In genomic region chr1:45507893-45508292, GRCh38 we compare ENCODE assay signal across 1 cellular context.
TF ChIP-seq lines count a peak whose summit lies in the region.

No MANE protein-coding gene starts in this region.

TF ChIP-seq in K562, 482 proteins besides CTCF, POLR2A, EP300 and RAD21:
- TF ChIP-seq TFE3 (CRISPR knock-in tag; IDR thresholded peaks at IDR 0.05) (no peak), ZBTB8A (IDR thresholded peaks at IDR 0.05; ENCODE audit: partially characterized antibody) (no peak), ELK3 (CRISPR knock-in tag; IDR thresholded peaks at IDR 0.05) (no peak), NR4A1 (CRISPR knock-in tag; IDR thresholded peaks at IDR 0.05) (no peak), NR4A1 (tag; IDR thresholded peaks at IDR 0.05) (no peak), POLR2G (IDR thresholded peaks at IDR 0.05; ENCODE audit: low read depth, low read length) (no peak), EHMT2 (IDR thresholded peaks at IDR 0.05) (no peak), ETS1 (conservative IDR thresholded peaks at IDR 0.05; ENCODE audit: control insufficient read depth, low read depth, low read length) (no peak), ZSCAN32 (CRISPR knock-in tag; IDR thresholded peaks at IDR 0.05) (no peak), SP1 (CRISPR knock-in tag; IDR thresholded peaks at IDR 0.05) (no peak), ASH1L (IDR thresholded peaks at IDR 0.05; ENCODE audit: borderline replicate concordance, low read depth, partially characterized antibody) (no peak), JUND (IDR thresholded peaks at IDR 0.05; ENCODE audit: borderline replicate concordance, low read depth, low read length) (no peak), JUND (tag; IDR thresholded peaks at IDR 0.05; ENCODE audit: borderline replicate concordance, low read depth, low read length) (no peak), ZEB2 (IDR thresholded peaks at IDR 0.05) (no peak)
- TF ChIP-seq, protein P1, sequence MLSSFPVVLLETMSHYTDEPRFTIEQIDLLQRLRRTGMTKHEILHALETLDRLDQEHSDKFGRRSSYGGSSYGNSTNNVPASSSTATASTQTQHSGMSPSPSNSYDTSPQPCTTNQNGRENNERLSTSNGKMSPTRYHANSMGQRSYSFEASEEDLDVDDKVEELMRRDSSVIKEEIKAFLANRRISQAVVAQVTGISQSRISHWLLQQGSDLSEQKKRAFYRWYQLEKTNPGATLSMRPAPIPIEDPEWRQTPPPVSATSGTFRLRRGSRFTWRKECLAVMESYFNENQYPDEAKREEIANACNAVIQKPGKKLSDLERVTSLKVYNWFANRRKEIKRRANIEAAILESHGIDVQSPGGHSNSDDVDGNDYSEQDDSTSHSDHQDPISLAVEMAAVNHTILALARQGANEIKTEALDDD (IDR thresholded peaks at IDR 0.05), result no peak
